Comparison of ENCODE assay signal across 25 cellular contexts in the genomic region with DNA sequence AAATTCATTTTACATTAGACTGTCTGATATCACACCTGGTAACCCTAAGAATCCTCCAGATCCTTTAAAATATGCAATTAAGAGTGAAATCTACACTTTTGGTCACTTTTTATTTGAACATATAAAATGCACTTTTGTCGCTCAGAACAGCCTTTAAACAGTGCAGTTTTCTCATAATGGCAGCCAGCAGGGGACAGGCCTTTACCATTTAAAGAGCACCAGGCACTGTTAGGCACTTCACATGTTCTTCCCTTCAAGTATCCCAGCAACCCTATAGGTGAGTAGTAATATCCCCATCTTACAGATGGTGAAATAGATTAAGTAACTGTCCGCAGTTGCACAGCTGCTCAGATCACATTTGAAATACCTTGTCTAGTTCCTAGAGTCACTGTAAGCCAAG. TPM values are rescaled to one million over a fixed set of nuclear protein-coding genes. Genes with fewer than 3 reads are reported as not detected.
DNase-seq lines count a peak whose midpoint lies in the region; ATAC-seq and TF ChIP-seq lines count a peak whose summit lies in the region.
"Had no signal": no experiment of that assay in that cellular context is flagged by ENCODE, and none has a peak within 500 bp of the region (broad histone marks: within the 10 kb centered on the region; RNA-seq: fewer than 3 reads in every experiment).

No MANE protein-coding gene starts in this region.

- in situ Hi-C loops in IMR-90 (cut with MboI; ENCODE audit: low sequenced_read_pairs) (loop anchor here (10.0 kb wide), 1 partner anchor 249 kb away; no protein-coding TSS in a partner anchor), brain microvascular endothelial cell (cut with HindIII; ENCODE audit: low pct_ligation_motif_present, low sequenced_read_pairs) (no loop called here)

- no peak overlapping the region for H3K4ac ChIP-seq in IMR-90 (ENCODE audit: low read depth, low read length)

- H3K4me3 ChIP-seq in BJ (ENCODE audit: low read depth, low read length) (no peak overlapping the region), IMR-90 (ENCODE audit: insufficient read depth, low read depth, low read length) (no peak overlapping the region), brain microvascular endothelial cell (ENCODE audit: low read depth, low read length) (no peak overlapping the region)
- H3K4me3 ChIP-seq: ascending aorta, SJSA1, tibial nerve had no signal

- no peak overlapping the region for H3K56ac ChIP-seq in IMR-90 (ENCODE audit: extremely low read depth, insufficient read depth, low read length)

- H4K5ac ChIP-seq in IMR-90 (ENCODE audit: low read depth, low read length), result no peak overlapping the region

- no peak for TF ChIP-seq POLR2A in IMR-90 (IDR thresholded peaks at IDR 0.05; ENCODE audit: low read depth, low read length)

- H2AK9ac ChIP-seq in IMR-90 (replicated peaks; ENCODE audit: low read depth, low read length, poor library complexity), result no peak overlapping the region

- TF ChIP-seq RAD21 in IMR-90 (IDR thresholded peaks at IDR 0.05; ENCODE audit: low read length), result no peak

- H2AFZ ChIP-seq in IMR-90 (replicated peaks; ENCODE audit: low read length, poor library complexity), result no peak overlapping the region
- H2AFZ ChIP-seq: parathyroid adenoma had no signal

- no TSS peak for BruUV-seq in IMR-90 (replicated peaks; lab: Mats Ljungman, UMichigan)

- TF ChIP-seq CTCF in BJ (IDR thresholded peaks at IDR 0.05; ENCODE audit: insufficient read depth, low read depth, low read length), result peak; percentile 26; the same call in 1 of the 2 replicates
- peak; percentile 20; the same call in 1 of the 2 replicates for TF ChIP-seq CTCF in IMR-90 (conservative IDR thresholded peaks at IDR 0.05; ENCODE audit: low read depth, low read length)
- TF ChIP-seq CTCF in brain microvascular endothelial cell (IDR thresholded peaks at IDR 0.05; ENCODE audit: low read depth, low read length, missing control alignments), result peak; percentile 42
- peak; percentile 30 for TF ChIP-seq CTCF in neural crest cell (conservative IDR thresholded peaks at IDR 0.05)

- dilution Hi-C loops in IMR-90 (cut with HindIII; ENCODE audit: low sequenced_read_pairs, unreplicated experiment), result no loop called here

- no peaks in the 10 kb centered on the region for H4K20me1 ChIP-seq in IMR-90 (ENCODE audit: insufficient read depth, low read length)

- no peak overlapping the region for H2BK5ac ChIP-seq in IMR-90 (ENCODE audit: low read depth, low read length, poor library complexity, severe bottlenecking)

- H3K27me3 ChIP-seq in BJ (ENCODE audit: control insufficient read depth, insufficient read depth, low read length) (no peaks in the 10 kb centered on the region; the same call in 1 of the 2 replicates), IMR-90 (ENCODE audit: control insufficient read depth, insufficient read depth, low read length) (no peaks in the 10 kb centered on the region), brain microvascular endothelial cell (replicated peaks) (no peaks in the 10 kb centered on the region)
- H3K27me3 ChIP-seq: ascending aorta, SJSA1, tibial nerve had no signal

- no peak overlapping the region for H2BK120ac ChIP-seq in IMR-90 (ENCODE audit: low read depth, low read length)

- no peaks in the 10 kb centered on the region for H3K36me3 ChIP-seq in BJ (ENCODE audit: control insufficient read depth, insufficient read depth, low read length)
- H3K36me3 ChIP-seq in IMR-90 (ENCODE audit: control insufficient read depth, insufficient read depth, low read length), result no peaks in the 10 kb centered on the region
- H3K36me3 ChIP-seq in brain microvascular endothelial cell (replicated peaks), result no peaks in the 10 kb centered on the region
- H3K36me3 ChIP-seq: ascending aorta, SJSA1, tibial nerve had no signal

- 100% methylated on average over 1 of the region's 2 CpGs; no CpG with 5 or more reads in 1 of the 2 experiments for WGBS in IMR-90 (ENCODE audit: extremely low coverage in 2 of 2, insufficient read length in 1 of 2), 2 experiments

- H3K4me2 ChIP-seq in IMR-90 (ENCODE audit: low read depth, low read length), result no peak overlapping the region

- H3K4me3 Mint-ChIP-seq in neural crest cell, result no peak overlapping the region
- H3K4me3 Mint-ChIP-seq in activated CD4-positive, alpha-beta memory T cell treated with anti-CD3 and anti-CD28 coated beads, Interleukin-2, amount 10 ng/mL, durations not matched to agents 7 days and 5 days, result no peak overlapping the region
- H3K4me3 Mint-ChIP-seq: activated naive CD4-positive, alpha-beta T cell treated with anti-CD3 and anti-CD28 coated beads, Interleukin-2, amount 50 U/mL, for 24 hours; activated T-cell treated with anti-CD3 and anti-CD28 coated beads, Interleukin-2, amount 50 U/mL, for 72 hours; memory B cell; naive thymus-derived CD4-positive, alpha-beta T cell; stimulated activated naive CD8-positive, alpha-beta T cell treated with anti-CD3 and anti-CD28 coated beads, Interleukin-15, Interleukin-2, amounts not matched to agents 100 ng/mL and 50 ng/mL, for 24 hours; T-helper 2 cell treated with Interferon-gamma antibody and Interleukin-4, amounts not matched to agents 5 μg/mL and 100 μg/mL, for 36 hours had no signal

- no peak overlapping the region; the same call in 2 of the 3 replicates for H2BK15ac ChIP-seq in IMR-90 (ENCODE audit: low read depth, low read length)

- H2BK20ac ChIP-seq in IMR-90 (ENCODE audit: low read depth, low read length), result no peak overlapping the region

- POLR2A ChIA-PET in BJ (lab: Charles Lee), result no interaction called here
- POLR2A ChIA-PET in IMR-90 (lab: Charles Lee; ENCODE audit: unreplicated experiment), result no interaction called here
- POLR2A ChIA-PET in activated CD4-positive, alpha-beta memory T cell treated with anti-CD3 and anti-CD28 coated beads, Interleukin-2, amount 10 ng/mL, durations not matched to agents 7 days and 5 days (lab: Charles Lee), result no interaction called here

- no peak overlapping the region for H4K91ac ChIP-seq in IMR-90 (ENCODE audit: insufficient read depth, low read depth, low read length)

- no peaks in the 10 kb centered on the region for H3K4me1 Mint-ChIP-seq in neural crest cell
- no peaks in the 10 kb centered on the region for H3K4me1 Mint-ChIP-seq in activated CD4-positive, alpha-beta memory T cell treated with anti-CD3 and anti-CD28 coated beads, Interleukin-2, amount 10 ng/mL, durations not matched to agents 7 days and 5 days
- H3K4me1 Mint-ChIP-seq: activated naive CD4-positive, alpha-beta T cell treated with anti-CD3 and anti-CD28 coated beads, Interleukin-2, amount 50 U/mL, for 24 hours; memory B cell had no signal

- no peak overlapping the region for H3K27ac Mint-ChIP-seq in neural crest cell (ENCODE audit: unreplicated experiment)
- H3K27ac Mint-ChIP-seq in activated CD4-positive, alpha-beta memory T cell treated with anti-CD3 and anti-CD28 coated beads, Interleukin-2, amount 10 ng/mL, durations not matched to agents 7 days and 5 days, result no peak overlapping the region
- H3K27ac Mint-ChIP-seq: activated naive CD4-positive, alpha-beta T cell treated with anti-CD3 and anti-CD28 coated beads, Interleukin-2, amount 50 U/mL, for 24 hours; activated T-cell treated with anti-CD3 and anti-CD28 coated beads, Interleukin-2, amount 50 U/mL, for 72 hours; memory B cell; naive thymus-derived CD4-positive, alpha-beta T cell; stimulated activated naive CD8-positive, alpha-beta T cell treated with anti-CD3 and anti-CD28 coated beads, Interleukin-15, Interleukin-2, amounts not matched to agents 100 ng/mL and 50 ng/mL, for 24 hours; T-helper 2 cell treated with Interferon-gamma antibody and Interleukin-4, amounts not matched to agents 5 μg/mL and 100 μg/mL, for 36 hours had no signal

- H4K8ac ChIP-seq in IMR-90 (ENCODE audit: low read depth in 2 of 2, low read length in 2 of 2), result no peak overlapping the region

- no peak overlapping the region for H3K9ac ChIP-seq in IMR-90 (ENCODE audit: low read depth, low read length)
- H3K9ac ChIP-seq: parathyroid adenoma had no signal

- peaks cover 6% of the 10 kb centered on the region for H3K4me1 ChIP-seq in IMR-90 (ENCODE audit: control insufficient read depth, insufficient read depth, low read length)
- H3K4me1 ChIP-seq: ascending aorta, parathyroid adenoma, tibial nerve had no signal

- H3K18ac ChIP-seq in IMR-90 (ENCODE audit: low read depth, low read length), result no peak overlapping the region

- no peak overlapping the region for H3K23ac ChIP-seq in IMR-90 (ENCODE audit: low read depth, low read length)

- no peak overlapping the region for H3K27ac ChIP-seq in IMR-90 (ENCODE audit: insufficient read depth, low read length)
- no peak overlapping the region for H3K27ac ChIP-seq in brain microvascular endothelial cell
- H3K27ac ChIP-seq: ascending aorta, parathyroid adenoma, SJSA1, tibial nerve had no signal

- no peak for DNase-seq in BJ (ENCODE audit: low read depth)
- no peak for DNase-seq in IMR-90
- DNase-seq in brain microvascular endothelial cell, result no peak
- DNase-seq in neural crest cell (ENCODE audit: low read depth, low spot score), result no peak
- DNase-seq in activated CD4-positive, alpha-beta memory T cell treated with anti-CD3 and anti-CD28 coated beads, Interleukin-2, amount 10 ng/mL, durations not matched to agents 7 days and 5 days, result no peak
- DNase-seq in DMS114 treated with DMSO at 0.1 percent for 48 hours (lab: John Stamatoyannopoulos, UW; ENCODE audit: unreplicated experiment), result no peak
- DNase-seq: activated CD4-positive, CD25-positive, alpha-beta regulatory T cell; activated T-cell treated with anti-CD3 and anti-CD28 coated beads, Interleukin-2, amount 50 U/mL, for 72 hours; C1 segment of cervical spinal cord; DMS153; foreskin melanocyte; kidney; naive thymus-derived CD4-positive, alpha-beta T cell; NCI-H1417 treated with DMSO at 0.1 percent for 48 hours; NCI-H2171; stimulated activated CD4-positive, alpha-beta T cell treated with anti-CD3 and anti-CD28 coated beads, Interleukin-2, amount 100 ng/mL, for 24 hours had no signal

- H3K79me1 ChIP-seq in IMR-90 (ENCODE audit: low read depth in 1 of 2, low read length in 2 of 2), result no peaks in the 10 kb centered on the region

- H3K9me3 ChIP-seq in IMR-90 (ENCODE audit: control insufficient read depth, insufficient read depth, low read length), result no peaks in the 10 kb centered on the region
- H3K9me3 ChIP-seq: ascending aorta, SJSA1, tibial nerve had no signal

- H3K9me1 ChIP-seq in IMR-90 (ENCODE audit: insufficient read depth, low read length), result peaks cover 3% of the 10 kb centered on the region

- peaks cover 5% of the 10 kb centered on the region for H3K27me3 Mint-ChIP-seq in neural crest cell (ENCODE audit: low read depth)
- peaks cover 14% of the 10 kb centered on the region for H3K27me3 Mint-ChIP-seq in activated CD4-positive, alpha-beta memory T cell treated with anti-CD3 and anti-CD28 coated beads, Interleukin-2, amount 10 ng/mL, durations not matched to agents 7 days and 5 days

- intact Hi-C loops in IMR-90 (cut with micrococcal nuclease), result no loop called here

- ATAC-seq in IMR-90 (ENCODE audit: low read depth) (no peak), HG03457 (IDR thresholded peaks at IDR 0.05; ENCODE audit: unreplicated experiment) (no peak)
- ATAC-seq: activated T-cell treated with anti-CD3 and anti-CD28 coated beads, Interleukin-2, amount 50 U/mL, for 72 hours; naive thymus-derived CD4-positive, alpha-beta T cell had no signal

- H3K36me3 Mint-ChIP-seq in neural crest cell (ENCODE audit: low read depth), result no peaks in the 10 kb centered on the region
- no peaks in the 10 kb centered on the region for H3K36me3 Mint-ChIP-seq in activated CD4-positive, alpha-beta memory T cell treated with anti-CD3 and anti-CD28 coated beads, Interleukin-2, amount 10 ng/mL, durations not matched to agents 7 days and 5 days (ENCODE audit: low read depth)
- H3K36me3 Mint-ChIP-seq: activated naive CD4-positive, alpha-beta T cell treated with anti-CD3 and anti-CD28 coated beads, Interleukin-2, amount 50 U/mL, for 24 hours; memory B cell; naive thymus-derived CD4-positive, alpha-beta T cell had no signal

- CTCF ChIA-PET in BJ (lab: Yijun Ruan, JAX) (interaction anchor here (1.0 kb wide), 2 partner anchors 218 to 606 kb away, joined by 3 read pairs; no protein-coding TSS in a partner anchor), IMR-90 (lab: Yijun Ruan, JAX) (no interaction called here)
- CTCF ChIA-PET in activated CD4-positive, alpha-beta memory T cell treated with anti-CD3 and anti-CD28 coated beads, Interleukin-2, amount 10 ng/mL, durations not matched to agents 7 days and 5 days (lab: Charles Lee), result interaction anchor here (2.1 kb wide), 1 partner anchor 9 kb away, joined by 7 read pairs; no protein-coding TSS in a partner anchor

- no peaks in the 10 kb centered on the region for H3K9me3 Mint-ChIP-seq in neural crest cell
- H3K9me3 Mint-ChIP-seq in activated CD4-positive, alpha-beta memory T cell treated with anti-CD3 and anti-CD28 coated beads, Interleukin-2, amount 10 ng/mL, durations not matched to agents 7 days and 5 days, result no peaks in the 10 kb centered on the region
- H3K9me3 Mint-ChIP-seq: activated naive CD4-positive, alpha-beta T cell treated with anti-CD3 and anti-CD28 coated beads, Interleukin-2, amount 50 U/mL, for 24 hours; activated T-cell treated with anti-CD3 and anti-CD28 coated beads, Interleukin-2, amount 50 U/mL, for 72 hours; memory B cell; naive thymus-derived CD4-positive, alpha-beta T cell; stimulated activated naive CD8-positive, alpha-beta T cell treated with anti-CD3 and anti-CD28 coated beads, Interleukin-15, Interleukin-2, amounts not matched to agents 100 ng/mL and 50 ng/mL, for 24 hours; T-helper 2 cell treated with Interferon-gamma antibody and Interleukin-4, amounts not matched to agents 5 μg/mL and 100 μg/mL, for 36 hours had no signal

- no peak overlapping the region for H2AK5ac ChIP-seq in IMR-90 (ENCODE audit: low read depth, low read length)

- H3K14ac ChIP-seq in IMR-90 (replicated peaks; ENCODE audit: low read depth, low read length), result no peak overlapping the region

RNA-seq across cellular contexts. Expression of a gene that starts 11.3 kb away (rescaled TPM):
- polyA plus RNA-seq in BJ (2011; rRNA removed) (13.4 and 16.9 TPM in 2 replicates), IMR-90 (2012; rRNA removed) (20.0 and 22.9 TPM in 2 replicates)
- 72.0 and 72.7 TPM in 2 replicates for polyA minus RNA-seq in BJ (2011; rRNA and poly(A)+ RNA removed)
- total RNA-seq in IMR-90 (2012; rRNA removed) (36.7 and 38.2 TPM in 2 replicates), neural crest cell (3.0 and 4.7 TPM in 2 replicates)
- polyA plus RNA-seq in IMR-90 (2012; cell fraction: cytosol; rRNA removed), result 9.1 and 12.2 TPM in 2 replicates
- polyA plus RNA-seq in IMR-90 (2012; cell fraction: nucleus; rRNA removed; ENCODE audit: low replicate concordance), result 27.3 and 38.9 TPM in 2 replicates
- 1 to 10 TPM; 1.0 to 1.2 TPM for total RNA-seq in activated CD4-positive, alpha-beta memory T cell treated with anti-CD3 and anti-CD28 coated beads, Interleukin-2, amount 10 ng/mL, durations not matched to agents 7 days and 5 days
- polyA plus RNA-seq: naive thymus-derived CD4-positive, alpha-beta T cell had no signal

RNA-seq across cellular contexts. Expression of a gene that starts 45.9 kb away (rescaled TPM):
- polyA plus RNA-seq in BJ (2011; rRNA removed), result 7.5 and 11.4 TPM in 2 replicates
- 2.7 and 3.1 TPM in 2 replicates for polyA minus RNA-seq in BJ (2011; rRNA and poly(A)+ RNA removed)
- 13.8 and 15.3 TPM in 2 replicates for total RNA-seq in IMR-90 (2012; rRNA removed)
- polyA plus RNA-seq in IMR-90 (2012; rRNA removed), result 5.1 and 6.0 TPM in 2 replicates
- polyA plus RNA-seq in IMR-90 (2012; cell fraction: cytosol; rRNA removed), result 1.1 and 2.3 TPM in 2 replicates
- 0.85 and 9.4 TPM in 2 replicates for polyA plus RNA-seq in IMR-90 (2012; cell fraction: nucleus; rRNA removed; ENCODE audit: low replicate concordance)
- 17.0 and 23.8 TPM in 2 replicates for total RNA-seq in neural crest cell
- total RNA-seq in activated CD4-positive, alpha-beta memory T cell treated with anti-CD3 and anti-CD28 coated beads, Interleukin-2, amount 10 ng/mL, durations not matched to agents 7 days and 5 days, result 10 to 100 TPM; 13.3 to 14.0 TPM
